17 cellular contexts compared by ENCODE assay signal in genomic region chr1:184596950-184597651, GRCh38.
DNase-seq lines count a peak whose midpoint lies in the region; ATAC-seq, FAIRE-seq and TF ChIP-seq lines count a peak whose summit lies in the region.
"Had no signal": no experiment of that assay in that cellular context is flagged by ENCODE, and none has a peak within 500 bp of the region (broad histone marks: within the 10 kb centered on the region; RNA-seq: fewer than 3 reads in every experiment).

No MANE protein-coding gene starts in this region.

- H3K4me1 ChIP-seq in BE2C (peaks cover 25% of the 10 kb centered on the region), colonic mucosa (peaks cover 6% of the 10 kb centered on the region), mucosa of descending colon (ENCODE audit: low read depth) (peaks cover 18% of the 10 kb centered on the region)

- H3K27me3 ChIP-seq in BE2C (no peaks in the 10 kb centered on the region), colonic mucosa (no peaks in the 10 kb centered on the region)
- H3K27me3 ChIP-seq: heart left ventricle had no signal

- intact Hi-C loops in colonic mucosa (cut with DNase I) (no loop called here), mucosa of descending colon (cut with DNase I, micrococcal nuclease) (no loop called here)

- peak overlapping the region; percentile 27 for H3K27ac ChIP-seq in colonic mucosa
- H3K27ac ChIP-seq: heart left ventricle had no signal

- TF ChIP-seq CTCF in BE2C (IDR thresholded peaks at IDR 0.05; ENCODE audit: low read depth, low read length) (peak; percentile 58), LNCaP clone FGC (IDR thresholded peaks at IDR 0.05; ENCODE audit: control insufficient read depth, extremely low read depth, insufficient read depth) (no peak), colonic mucosa (IDR thresholded peaks at IDR 0.05) (no peak), mucosa of descending colon (IDR thresholded peaks at IDR 0.05) (no peak)

- peak; percentile 73 for ATAC-seq in mucosa of descending colon
- ATAC-seq: activated T-cell treated with anti-CD3 and anti-CD28 coated beads, Interleukin-2, amount 50 U/mL, for 4 hours; stimulated activated naive CD8-positive, alpha-beta T cell treated with anti-CD3 and anti-CD28 coated beads, Interleukin-15, amount 100 ng/mL, for 72 hours had no signal

- H3K4me3 ChIP-seq in BE2C (ENCODE audit: low read depth, low read length) (no peak overlapping the region), LNCaP clone FGC (ENCODE audit: low read depth, low read length) (no peak overlapping the region), colonic mucosa (no peak overlapping the region), mucosa of descending colon (no peak overlapping the region)
- H3K4me3 ChIP-seq: HAP-1, heart left ventricle had no signal

- no peak for FAIRE-seq in GM19239 (lab: Jason Lieb, UNC)

- peak; percentile 36 for DNase-seq in BE2C
- peak; percentile 15 for DNase-seq in LNCaP clone FGC (ENCODE audit: low read depth)
- no peak for DNase-seq in colonic mucosa
- DNase-seq in mucosa of descending colon = peak in 1 of 3 donors; percentile 28
- no peak for DNase-seq in activated CD4-positive, alpha-beta T cell treated with anti-CD3 and anti-CD28 coated beads, Interleukin-2, amount 50 U/mL, for 4 hours
- no peak for DNase-seq in DMS79 treated with DMSO at 0.1 percent for 48 hours (lab: John Stamatoyannopoulos, UW)
- DNase-seq in activated CD4-positive, alpha-beta T cell treated with anti-CD3 and anti-CD28 coated beads for 4 hours = no peak
- no peak for DNase-seq in GM19239 (ENCODE audit: insufficient read length, low spot score)
- DNase-seq: activated CD4-positive, alpha-beta T cell treated with anti-CD3 and anti-CD28 coated beads for 48 hours; activated T-cell treated with anti-CD3 and anti-CD28 coated beads, Interleukin-2, amount 50 U/mL, for 4 hours; AML-193; heart left ventricle; NCI-H1694 treated with DMSO at 0.1 percent for 48 hours; NCI-H774; stimulated activated naive CD8-positive, alpha-beta T cell treated with anti-CD3 and anti-CD28 coated beads, Interleukin-15, amount 100 ng/mL, for 72 hours; T-helper 2 cell had no signal

- H3K9me3 ChIP-seq in BE2C (no peaks in the 10 kb centered on the region), colonic mucosa (no peaks in the 10 kb centered on the region), mucosa of descending colon (no peaks in the 10 kb centered on the region)
- H3K9me3 ChIP-seq: HAP-1, heart left ventricle had no signal

- H3K36me3 ChIP-seq in BE2C = no peaks in the 10 kb centered on the region
- no peaks in the 10 kb centered on the region for H3K36me3 ChIP-seq in colonic mucosa
- H3K36me3 ChIP-seq in mucosa of descending colon (ENCODE audit: low read depth) = no peaks in the 10 kb centered on the region
- H3K36me3 ChIP-seq: HAP-1 had no signal

- H3K9ac ChIP-seq in colonic mucosa (ENCODE audit: low read depth in 2 of 2, low read length in 2 of 2) = peak overlapping the region in 1 of 2 donors; percentile 7

Comparison
In these comparisons a context has a peak if more than half of its experiments do, and no peak if none do; other contexts are left out.
1. DNase-seq: peak in BE2C (single experiment) and LNCaP clone FGC (single experiment); none in colonic mucosa (single experiment), activated CD4-positive, alpha-beta T cell treated with anti-CD3 and anti-CD28 coated beads, Interleukin-2, amount 50 U/mL, for 4 hours (0 of 2), DMS79 treated with DMSO at 0.1 percent for 48 hours (single experiment), activated CD4-positive, alpha-beta T cell treated with anti-CD3 and anti-CD28 coated beads for 4 hours (0 of 2) and GM19239 (single experiment).